Comparison of ENCODE assay signal across 28 cellular contexts in the genomic region with DNA sequence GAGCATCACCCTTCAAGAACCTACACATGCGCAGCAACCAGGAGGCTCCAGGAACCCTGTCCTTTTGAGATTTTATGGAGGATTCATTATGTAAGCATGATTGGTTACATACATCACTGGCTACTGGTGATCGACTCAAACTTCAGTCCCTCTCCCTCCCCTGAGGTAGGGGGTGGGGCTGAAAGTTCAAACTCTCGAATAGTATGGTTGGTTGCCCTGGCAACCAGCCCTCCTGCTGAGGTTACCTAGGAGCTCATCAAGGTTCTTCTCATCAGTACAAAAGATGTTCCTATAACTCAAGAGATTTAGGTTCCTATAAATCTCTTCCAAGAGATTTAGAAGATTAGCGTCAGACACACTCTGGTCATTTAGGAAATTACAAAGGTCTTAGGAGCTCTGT. TPM values are rescaled to one million over a fixed set of nuclear protein-coding genes. Genes with fewer than 3 reads are reported as not detected.
"Had no signal": no experiment of that assay in that cellular context is flagged by ENCODE, and none has a peak within 500 bp of the region (broad histone marks: within the 10 kb centered on the region; RNA-seq: fewer than 3 reads in every experiment).

No MANE protein-coding gene starts in this region.

- H3K79me2 ChIP-seq: parathyroid adenoma had no signal

- H3K4me2 ChIP-seq: smooth muscle cell had no signal

- DNase-seq: activated naive CD4-positive, alpha-beta T cell; activated T-cell treated with anti-CD3 and anti-CD28 coated beads for 4 hours; activated T-cell treated with anti-CD3 and anti-CD28 coated beads, Interleukin-2, amount 50 U/mL, for 72 hours; aorta; body of pancreas; dermis blood vessel endothelial cell; effector CD4-positive, alpha-beta T cell; immature natural killer cell; kidney; left colon; mammary epithelial cell; naive thymus-derived CD8-positive, alpha-beta T cell; occipital lobe; psoas muscle; stimulated activated CD4-positive, alpha-beta T cell treated with anti-CD3 and anti-CD28 coated beads, Interleukin-1b, Interleukin-23, amount 100 ng/mL, for 48 hours; stimulated activated CD4-positive, alpha-beta T cell treated with anti-CD3 and anti-CD28 coated beads, Interleukin-4, amount 100 ng/mL, for 4 hours; stimulated activated CD8-positive, alpha-beta memory T cell treated with anti-CD3 and anti-CD28 coated beads, Interleukin-4, amount 100 ng/mL, for 48 hours; stimulated activated naive CD4-positive, alpha-beta T cell; T-helper 17 cell; T1000; tibial artery; upper lobe of right lung had no signal

- H3K9me3 ChIP-seq: body of pancreas, suprapubic skin had no signal

- H3K4me1 ChIP-seq: body of pancreas, parathyroid adenoma, psoas muscle had no signal

- H3K36me3 ChIP-seq: suprapubic skin, tibial artery, upper lobe of right lung had no signal

- ATAC-seq: activated T-cell treated with anti-CD3 and anti-CD28 coated beads, Interleukin-2, amount 50 U/mL, for 72 hours; body of pancreas; left colon; naive thymus-derived CD8-positive, alpha-beta T cell; psoas muscle; T-helper 17 cell; upper lobe of right lung had no signal

- H3K27ac ChIP-seq: body of pancreas, epithelial cell of prostate, parathyroid adenoma, psoas muscle, suprapubic skin, tibial artery, upper lobe of right lung had no signal

- H3K4me3 ChIP-seq: body of pancreas, psoas muscle, smooth muscle cell, suprapubic skin, tibial artery, upper lobe of right lung had no signal

RNA-seq across cellular contexts. Expression of a gene that starts 55.9 kb away (rescaled TPM):
- total RNA-seq: mesothelial cell of epicardium, neural crest cell, smooth muscle cell, T-helper 17 cell had no signal
